ENCODE assay signal across 8 cellular contexts in genomic region chr18:2978626-2979025, GRCh38. TPM values are rescaled to one million over a fixed set of nuclear protein-coding genes. Genes with fewer than 3 reads are reported as not detected.
A peak's percentile ranks its signal among the peaks of the same experiment; 100 is the strongest.
DNase-seq lines count a peak whose midpoint lies in the region; ATAC-seq and TF ChIP-seq lines count a peak whose summit lies in the region.

No MANE protein-coding gene starts in this region.

- H3K9me3 ChIP-seq in MG63 (no peaks in the 10 kb centered on the region), ovary (no peaks in the 10 kb centered on the region)

- TF ChIP-seq CTCF in choroid plexus epithelial cell (conservative IDR thresholded peaks at IDR 0.05; ENCODE audit: low read depth, low read length) (no peak), ovary (IDR thresholded peaks at IDR 0.05) (no peak)

- no peak for TF ChIP-seq EP300 in ovary (IDR thresholded peaks at IDR 0.05)

- 2 to 19% (median 7%) methylated on average over 3 of the region's 3 CpGs for WGBS in ovary, 3 donors

- DNase-seq in MG63 (peak; percentile 69), choroid plexus epithelial cell (ENCODE audit: low read depth) (peak; percentile 91), ovary (peak in 3 of 5 donors; percentile 51 to 57 (median 55)), COLO668 (lab: John Stamatoyannopoulos, UW; ENCODE audit: unreplicated experiment) (no peak), SW 1271 (lab: John Stamatoyannopoulos, UW) (no peak), NCI-H1092 treated with DMSO at 0.1 percent for 48 hours (lab: John Stamatoyannopoulos, UW) (no peak)

- peak overlapping the region in 1 of 2 donors; percentile 74 for H3K27ac ChIP-seq in ovary

- H3K27me3 ChIP-seq in MG63 (no peaks in the 10 kb centered on the region), ovary (no peaks in the 10 kb centered on the region)

- H3K4me3 ChIP-seq in MG63 (peak overlapping the region; percentile 22), choroid plexus epithelial cell (ENCODE audit: low read depth, low read length) (peak overlapping the region; percentile 10), ovary (no peak overlapping the region)

- H3K4me1 ChIP-seq in ovary (ENCODE audit: insufficient read depth): peaks cover 32% of the 10 kb centered on the region

- H3K36me3 ChIP-seq in MG63 (peaks cover 4% of the 10 kb centered on the region), ovary (no peaks in the 10 kb centered on the region)

- ATAC-seq in GM18909 (IDR thresholded peaks at IDR 0.05; ENCODE audit: poor library complexity, unreplicated experiment): peak; percentile 34
- ATAC-seq in GM21526 (IDR thresholded peaks at IDR 0.05; ENCODE audit: low FRiP score, unreplicated experiment): no peak

- TF ChIP-seq POLR2A in ovary (IDR thresholded peaks at IDR 0.05): no peak

- intact Hi-C loops in ovary (cut with DNase I): no loop called here

RNA-seq across cellular contexts. Expression of gene LPIN2, which starts 34.3 kb away (rescaled TPM):
- total RNA-seq in MG63 (2014; rRNA removed; shearing (Covaris generic); ENCODE audit: low replicate concordance): 14.2 and 29.3 TPM in 2 replicates
- total RNA-seq in ovary: 10 to 100 TPM; 21.3 to 30.4 (median 26.4) TPM
- polyA plus RNA-seq in ovary: 10 to 100 TPM; 13.4 to 44.7 TPM

Comparison
In these comparisons a context has a peak if more than half of its experiments do, and no peak if none do; other contexts are left out.
1. DNase-seq: peak in MG63 (single experiment), choroid plexus epithelial cell (single experiment) and ovary (3 of 5); none in COLO668 (single experiment), SW 1271 (0 of 2) and NCI-H1092 treated with DMSO at 0.1 percent for 48 hours (single experiment).